ENCODE assay signal across 29 cellular contexts in genomic region chr4:152956167-152956566, GRCh38. TPM values are rescaled to one million over a fixed set of nuclear protein-coding genes. Genes with fewer than 3 reads are reported as not detected.
A peak's percentile ranks its signal among the peaks of the same experiment; 100 is the strongest.
DNase-seq lines count a peak whose midpoint lies in the region; TF ChIP-seq lines count a peak whose summit lies in the region.
"Had no signal": no experiment of that assay in that cellular context is flagged by ENCODE, and none has a peak within 500 bp of the region (broad histone marks: within the 10 kb centered on the region; RNA-seq: fewer than 3 reads in every experiment).

No MANE protein-coding gene starts in this region.

- H3K9me3 Mint-ChIP-seq in HFFc6 (no peaks in the 10 kb centered on the region), endodermal cell (no peaks in the 10 kb centered on the region)
- H3K9me3 Mint-ChIP-seq: activated naive CD4-positive, alpha-beta T cell treated with anti-CD3 and anti-CD28 coated beads for 36 hours; activated T-cell treated with anti-CD3 and anti-CD28 coated beads, Interleukin-2, amount 50 U/mL, for 72 hours; CD4-positive, alpha-beta T cell; central memory CD8-positive, alpha-beta T cell; memory B cell; stimulated activated effector memory CD8-positive, alpha-beta T cell treated with anti-CD3 and anti-CD28 coated beads, Interleukin-12 subunit alpha, Interleukin-12 subunit beta, amount 100 ng/mL, for 72 hours had no signal

- H3K27ac Mint-ChIP-seq in HFFc6, result no peak overlapping the region
- no peak overlapping the region for H3K27ac Mint-ChIP-seq in endodermal cell
- H3K27ac Mint-ChIP-seq: activated CD8-positive, alpha-beta memory T cell treated with anti-CD3 and anti-CD28 coated beads, Interleukin-2, amount 10 ng/mL, durations not matched to agents 7 days and 5 days; activated naive CD4-positive, alpha-beta T cell treated with anti-CD3 and anti-CD28 coated beads for 36 hours; activated T-cell treated with anti-CD3 and anti-CD28 coated beads, Interleukin-2, amount 50 U/mL, for 72 hours; CD4-positive, alpha-beta T cell; memory B cell; stimulated activated effector memory CD8-positive, alpha-beta T cell treated with anti-CD3 and anti-CD28 coated beads, Interleukin-12 subunit alpha, Interleukin-12 subunit beta, amount 100 ng/mL, for 72 hours had no signal

- no peak for TF ChIP-seq CTCF in HFFc6 (IDR thresholded peaks at IDR 0.05)
- no peak for TF ChIP-seq CTCF in endodermal cell (conservative IDR thresholded peaks at IDR 0.05)
- no peak for TF ChIP-seq CTCF in stomach (IDR thresholded peaks at IDR 0.05)

- H3K36me3 Mint-ChIP-seq in HFFc6 (ENCODE audit: low read depth), result no peaks in the 10 kb centered on the region
- H3K36me3 Mint-ChIP-seq in endodermal cell (ENCODE audit: low read depth), result peaks cover 16% of the 10 kb centered on the region
- H3K36me3 Mint-ChIP-seq: activated CD8-positive, alpha-beta memory T cell treated with anti-CD3 and anti-CD28 coated beads, Interleukin-2, amount 10 ng/mL, durations not matched to agents 7 days and 5 days; stimulated activated effector memory CD8-positive, alpha-beta T cell treated with anti-CD3 and anti-CD28 coated beads, Interleukin-12 subunit alpha, Interleukin-12 subunit beta, amount 100 ng/mL, for 72 hours had no signal

- intact Hi-C loops in stomach (cut with DNase I; ENCODE audit: low total_unique reads), result no loop called here

- no peaks in the 10 kb centered on the region for H3K27me3 ChIP-seq in endodermal cell (ENCODE audit: control insufficient read depth, insufficient read depth, low read length, poor library complexity, severe bottlenecking)
- H3K27me3 ChIP-seq in muscle layer of duodenum (ENCODE audit: low read depth, low read length), result no peaks in the 10 kb centered on the region
- no peaks in the 10 kb centered on the region for H3K27me3 ChIP-seq in stomach
- H3K27me3 ChIP-seq: body of pancreas, gastrocnemius medialis, sigmoid colon had no signal

- H3K4me1 Mint-ChIP-seq in HFFc6 (ENCODE audit: low read depth) (peaks cover 40% of the 10 kb centered on the region), endodermal cell (peaks cover 61% of the 10 kb centered on the region)
- H3K4me1 Mint-ChIP-seq: activated CD8-positive, alpha-beta memory T cell treated with anti-CD3 and anti-CD28 coated beads, Interleukin-2, amount 10 ng/mL, durations not matched to agents 7 days and 5 days; stimulated activated effector memory CD8-positive, alpha-beta T cell treated with anti-CD3 and anti-CD28 coated beads, Interleukin-12 subunit alpha, Interleukin-12 subunit beta, amount 100 ng/mL, for 72 hours had no signal

- H3K4me1 ChIP-seq in endodermal cell (ENCODE audit: control insufficient read depth, insufficient read depth, low read length) (peaks cover 38% of the 10 kb centered on the region), muscle layer of duodenum (ENCODE audit: control insufficient read depth in 1 of 2, insufficient read depth in 2 of 2, low read length in 2 of 2) (peaks cover 8% of the 10 kb centered on the region in 2 donors), stomach (peaks cover 10 to 31% (median 29%) of the 10 kb centered on the region in 4 donors)
- H3K4me1 ChIP-seq: gastrocnemius medialis, sigmoid colon had no signal

- H3K36me3 ChIP-seq in endodermal cell (ENCODE audit: control insufficient read depth, insufficient read depth, low read length), result no peaks in the 10 kb centered on the region
- peaks cover 0 to 4% of the 10 kb centered on the region in 2 donors for H3K36me3 ChIP-seq in muscle layer of duodenum (ENCODE audit: control insufficient read depth in 1 of 2, insufficient read depth in 2 of 2, low read length in 2 of 2)
- H3K36me3 ChIP-seq in stomach, result peaks cover 0 to 25% (median 16%) of the 10 kb centered on the region in 4 donors
- H3K36me3 ChIP-seq: adrenal gland, gastrocnemius medialis, sigmoid colon had no signal

- CTCF ChIA-PET in HEK293T (lab: Yijun Ruan, JAX), result interaction anchor here (1.0 kb wide), 1 partner anchor 13 kb away, joined by 3 read pairs; no protein-coding TSS in a partner anchor

- POLR2A ChIA-PET in HEK293T (lab: Yijun Ruan, JAX), result interaction anchor here (0.8 kb wide), 1 partner anchor 20 kb away, joined by 3 read pairs; the partner anchor contains the start of gene FHDC1

- no peaks in the 10 kb centered on the region for H3K9me3 ChIP-seq in endodermal cell (ENCODE audit: control insufficient read depth, low read length)
- H3K9me3 ChIP-seq in muscle layer of duodenum (ENCODE audit: control insufficient read depth in 1 of 2, low read length in 2 of 2), result no peaks in the 10 kb centered on the region
- H3K9me3 ChIP-seq in stomach, result no peaks in the 10 kb centered on the region
- H3K9me3 ChIP-seq: adrenal gland, body of pancreas, gastrocnemius medialis, sigmoid colon had no signal

- H3K9ac ChIP-seq in endodermal cell (ENCODE audit: extremely low read depth, low read length, poor library complexity, severe bottlenecking), result no peak overlapping the region

- no peak for TF ChIP-seq EP300 in stomach (IDR thresholded peaks at IDR 0.05)

- WGBS in endodermal cell (ENCODE audit: insufficient coverage in 1 of 2, insufficient read length in 1 of 2), 2 experiments, result 74% methylated on average over 2 of the region's 2 CpGs; no CpG with 5 or more reads in 1 of the 2 experiments
- WGBS in stomach, 5 donors, result 58 to 73% (median 61%) methylated on average over 2 of the region's 2 CpGs

- no peak for TF ChIP-seq POLR2A in stomach (IDR thresholded peaks at IDR 0.05)

- H3K27me3 Mint-ChIP-seq in HFFc6 (ENCODE audit: insufficient read depth) (no peaks in the 10 kb centered on the region; the same call in 1 of the 2 replicates), endodermal cell (ENCODE audit: insufficient read depth) (peaks cover 3% of the 10 kb centered on the region)
- H3K27me3 Mint-ChIP-seq: memory B cell had no signal

- H3K4me3 ChIP-seq in endodermal cell (ENCODE audit: low read length) (no peak overlapping the region), muscle layer of duodenum (ENCODE audit: low read depth in 1 of 2, low read length in 2 of 2) (no peak overlapping the region), stomach (no peak overlapping the region)
- H3K4me3 ChIP-seq: adrenal gland, body of pancreas, gastrocnemius medialis, sigmoid colon had no signal

- DNase-seq in HFFc6, result no peak
- no peak for DNase-seq in endodermal cell
- DNase-seq in stomach, result no peak
- DNase-seq in ureter (ENCODE audit: low spot score), result no peak
- DNase-seq in HEK293T (ENCODE audit: extremely low spot score), result no peak
- no peak for DNase-seq in DMS153 (lab: John Stamatoyannopoulos, UW)
- DNase-seq in NCI-H1092 treated with DMSO at 0.1 percent for 48 hours (lab: John Stamatoyannopoulos, UW), result no peak
- DNase-seq: activated CD8-positive, alpha-beta memory T cell treated with anti-CD3 and anti-CD28 coated beads, Interleukin-2, amount 10 ng/mL, durations not matched to agents 7 days and 5 days; activated naive CD4-positive, alpha-beta T cell treated with anti-CD3 and anti-CD28 coated beads for 36 hours; activated T-cell treated with anti-CD3 and anti-CD28 coated beads, Interleukin-2, amount 50 U/mL, for 72 hours; adrenal gland; AML-193; body of pancreas; CD4-positive, alpha-beta T cell; dermis blood vessel endothelial cell; gastrocnemius medialis; hypothalamus; Karpas-422; left cardiac atrium; NCI-H1417; NCI-H2081; NCI-H2227 treated with DMSO at 0.1 percent for 48 hours; OCI-M1; sigmoid colon had no signal

- H3K4me3 Mint-ChIP-seq in HFFc6 (peak overlapping the region; percentile 41; the same call in 1 of the 2 replicates), endodermal cell (peak overlapping the region; percentile 24)
- H3K4me3 Mint-ChIP-seq: activated CD8-positive, alpha-beta memory T cell treated with anti-CD3 and anti-CD28 coated beads, Interleukin-2, amount 10 ng/mL, durations not matched to agents 7 days and 5 days; activated naive CD4-positive, alpha-beta T cell treated with anti-CD3 and anti-CD28 coated beads for 36 hours; activated T-cell treated with anti-CD3 and anti-CD28 coated beads, Interleukin-2, amount 50 U/mL, for 72 hours; CD4-positive, alpha-beta T cell; central memory CD8-positive, alpha-beta T cell; memory B cell; stimulated activated effector memory CD8-positive, alpha-beta T cell treated with anti-CD3 and anti-CD28 coated beads, Interleukin-12 subunit alpha, Interleukin-12 subunit beta, amount 100 ng/mL, for 72 hours had no signal

- H3K27ac ChIP-seq in endodermal cell (ENCODE audit: low read depth, low read length), result no peak overlapping the region
- peak overlapping the region; percentile 48 for H3K27ac ChIP-seq in muscle layer of duodenum (ENCODE audit: low read length)
- H3K27ac ChIP-seq in stomach, result peak overlapping the region in 4 of 5 donors; percentile 64 to 79 (median 74)
- H3K27ac ChIP-seq: adrenal gland, gastrocnemius medialis, HL-60 had no signal

TF ChIP-seq in HEK293T, 16 proteins besides CTCF, POLR2A, EP300 and RAD21:
- TF ChIP-seq ELF4 (IDR thresholded peaks at IDR 0.05) (no peak), L3MBTL2 (conservative IDR thresholded peaks at IDR 0.05) (no peak), CTBP1 (IDR thresholded peaks at IDR 0.05; ENCODE audit: borderline replicate concordance) (no peak), SP1 (IDR thresholded peaks at IDR 0.05) (no peak), NFRKB (IDR thresholded peaks at IDR 0.05) (no peak), TARDBP (IDR thresholded peaks at IDR 0.05) (no peak), ARNT (IDR thresholded peaks at IDR 0.05) (no peak)
- TF ChIP-seq, protein P1, sequence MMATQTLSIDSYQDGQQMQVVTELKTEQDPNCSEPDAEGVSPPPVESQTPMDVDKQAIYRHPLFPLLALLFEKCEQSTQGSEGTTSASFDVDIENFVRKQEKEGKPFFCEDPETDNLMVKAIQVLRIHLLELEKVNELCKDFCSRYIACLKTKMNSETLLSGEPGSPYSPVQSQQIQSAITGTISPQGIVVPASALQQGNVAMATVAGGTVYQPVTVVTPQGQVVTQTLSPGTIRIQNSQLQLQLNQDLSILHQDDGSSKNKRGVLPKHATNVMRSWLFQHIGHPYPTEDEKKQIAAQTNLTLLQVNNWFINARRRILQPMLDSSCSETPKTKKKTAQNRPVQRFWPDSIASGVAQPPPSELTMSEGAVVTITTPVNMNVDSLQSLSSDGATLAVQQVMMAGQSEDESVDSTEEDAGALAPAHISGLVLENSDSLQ (IDR thresholded peaks at IDR 0.05), result no peak

RNA-seq across cellular contexts. Expression of gene FHDC1, which starts 20.0 kb away (rescaled TPM):
- total RNA-seq in HFFc6 (2021; fragmentation: NEBNext Ultra II Directional; extraction: Animal tissue kit (Norgen Biotek cat#: 25700)), result under 1 TPM; 0.19 to 0.66 (median 0.28) TPM
- 1 to 10 TPM; 2.5 to 7.9 TPM for total RNA-seq in endodermal cell
- 3.2 TPM for polyA plus RNA-seq in endodermal cell (2013, experiment 1 of 2)
- polyA plus RNA-seq in endodermal cell (2013, experiment 2 of 2), result 2.2 TPM
- 10 to 100 TPM in 1 of 5 donors, 1 to 10 TPM in 4; 3.5 to 13.4 (median 8.6) TPM for total RNA-seq in stomach
- 1 to 10 TPM; 2.9 to 4.3 (median 3.8) TPM for polyA plus RNA-seq in stomach
- 4.7 TPM for total RNA-seq in ureter
